ENCODE assay signal across 1 cellular context in genomic region chr6:96007663-96008062, GRCh38.
TF ChIP-seq lines count a peak whose summit lies in the region.

No MANE protein-coding gene starts in this region.

TF ChIP-seq in HepG2, 621 proteins besides CTCF, POLR2A, EP300 and RAD21 (continued from another document and continues in another):
- TF ChIP-seq ZNF124 (CRISPR knock-in tag; IDR thresholded peaks at IDR 0.05): no peak
- no peak for TF ChIP-seq ZNF484 (CRISPR knock-in tag; IDR thresholded peaks at IDR 0.05; ENCODE audit: borderline replicate concordance, low read depth)
- TF ChIP-seq KDM3A (CRISPR knock-in tag; IDR thresholded peaks at IDR 0.05; ENCODE audit: low read depth): no peak
- TF ChIP-seq ZNF746 (CRISPR knock-in tag; IDR thresholded peaks at IDR 0.05): no peak
- peak; percentile 71; the same call in 1 of the 2 replicates for TF ChIP-seq ZNF766 (CRISPR knock-in tag; IDR thresholded peaks at IDR 0.05; ENCODE audit: borderline replicate concordance)
- TF ChIP-seq HDAC2 (CRISPR knock-in tag; IDR thresholded peaks at IDR 0.05): peak; percentile 66; the same call in 1 of the 2 replicates
- TF ChIP-seq IKZF5 (CRISPR knock-in tag; IDR thresholded peaks at IDR 0.05): 0 out of 2 replicates have a peak, but pooled peaks have one; percentile 24
- no peak for TF ChIP-seq PTBP1 (IDR thresholded peaks at IDR 0.05; ENCODE audit: low read depth, low read length, poor library complexity, severe bottlenecking)
- TF ChIP-seq ZNF20 (CRISPR knock-in tag; IDR thresholded peaks at IDR 0.05): no peak
- TF ChIP-seq ZNF292 (CRISPR knock-in tag; IDR thresholded peaks at IDR 0.05; ENCODE audit: borderline replicate concordance, low read depth): no peak
- no peak for TF ChIP-seq SYNCRIP (IDR thresholded peaks at IDR 0.05; ENCODE audit: insufficient read depth, low read depth, low read length)
- no peak for TF ChIP-seq HNF4A (CRISPR knock-in tag; IDR thresholded peaks at IDR 0.05)
- no peak for TF ChIP-seq ZNF572 (CRISPR knock-in tag; IDR thresholded peaks at IDR 0.05)
- TF ChIP-seq CEBPG (CRISPR knock-in tag; IDR thresholded peaks at IDR 0.05): no peak
- TF ChIP-seq TAF15 (IDR thresholded peaks at IDR 0.05; ENCODE audit: low read depth, low read length, poor library complexity, severe bottlenecking): no peak
- no peak for TF ChIP-seq FOXP1 (IDR thresholded peaks at IDR 0.05)
- peak; percentile 62; the same call in 1 of the 2 replicates for TF ChIP-seq FOXP1 (CRISPR knock-in tag; IDR thresholded peaks at IDR 0.05)
- peak; percentile 36; the same call in 1 of the 2 replicates for TF ChIP-seq FOXO1 (CRISPR knock-in tag; IDR thresholded peaks at IDR 0.05)
- 0 out of 2 replicates have a peak, but pooled peaks have one; percentile 32 for TF ChIP-seq RERE (CRISPR knock-in tag; IDR thresholded peaks at IDR 0.05; ENCODE audit: low read depth)
- TF ChIP-seq CSRNP2 (CRISPR knock-in tag; conservative IDR thresholded peaks at IDR 0.05; ENCODE audit: low read depth): no peak
- TF ChIP-seq CHD4 (IDR thresholded peaks at IDR 0.05; ENCODE audit: borderline replicate concordance, low read length): no peak
- TF ChIP-seq MAFF (IDR thresholded peaks at IDR 0.05; ENCODE audit: low read depth, low read length): no peak
- TF ChIP-seq SMARCE1 (IDR thresholded peaks at IDR 0.05; ENCODE audit: borderline replicate concordance): no peak
- TF ChIP-seq MED8 (CRISPR knock-in tag; IDR thresholded peaks at IDR 0.05; ENCODE audit: insufficient replicate concordance): no peak
- no peak for TF ChIP-seq ZNF121 (CRISPR knock-in tag; IDR thresholded peaks at IDR 0.05)
- TF ChIP-seq TEAD2 (CRISPR knock-in tag; IDR thresholded peaks at IDR 0.05): no peak
- no peak for TF ChIP-seq ZBTB33 (CRISPR knock-in tag; IDR thresholded peaks at IDR 0.05)
- TF ChIP-seq MIXL1 (CRISPR knock-in tag; IDR thresholded peaks at IDR 0.05): 0 out of 2 replicates have a peak, but pooled peaks have one; percentile 18
- no peak for TF ChIP-seq GMEB1 (CRISPR knock-in tag; IDR thresholded peaks at IDR 0.05; ENCODE audit: borderline replicate concordance)
- peak; percentile 59; the same call in 1 of the 2 replicates for TF ChIP-seq FOXP4 (CRISPR knock-in tag; IDR thresholded peaks at IDR 0.05)
- no peak for TF ChIP-seq ZNF431 (CRISPR knock-in tag; IDR thresholded peaks at IDR 0.05; ENCODE audit: borderline replicate concordance, low read depth)
- peak; percentile 57; the same call in 1 of the 2 replicates for TF ChIP-seq ZNF503 (CRISPR knock-in tag; IDR thresholded peaks at IDR 0.05)
- no peak for TF ChIP-seq DNMT3B (CRISPR knock-in tag; conservative IDR thresholded peaks at IDR 0.05)
- TF ChIP-seq MXI1 (IDR thresholded peaks at IDR 0.05; ENCODE audit: borderline replicate concordance, low read depth, low read length): no peak
- TF ChIP-seq ARID5B (CRISPR knock-in tag; IDR thresholded peaks at IDR 0.05): peak; percentile 47; the same call in 1 of the 2 replicates
- peak; percentile 94 for TF ChIP-seq GFI1 (CRISPR knock-in tag; IDR thresholded peaks at IDR 0.05; ENCODE audit: borderline replicate concordance)
